In genomic region chr5:80186634-80187033, GRCh38 we compare ENCODE assay signal across 10 cellular contexts.
A peak's percentile ranks its signal among the peaks of the same experiment; 100 is the strongest.
DNase-seq lines count a peak whose midpoint lies in the region; ATAC-seq and TF ChIP-seq lines count a peak whose summit lies in the region.
"Had no signal": no experiment of that assay in that cellular context is flagged by ENCODE, and none has a peak within 500 bp of the region (broad histone marks: within the 10 kb centered on the region; RNA-seq: fewer than 3 reads in every experiment).

No MANE protein-coding gene starts in this region.

- H3K36me3 Mint-ChIP-seq in activated T-helper 1 cell treated with anti-CD3 and anti-CD28 coated beads, Interleukin-12 subunit alpha, Interleukin-12 subunit beta, Interleukin-2, Interleukin-4 antibody, amounts not matched to agents 30 ng/mL and 10 ng/mL and 1 ng/mL, durations not matched to agents 14 hours and 24 hours and 36 hours (ENCODE audit: low read depth), result peaks cover 7% of the 10 kb centered on the region

- no peak overlapping the region for H3K4me3 ChIP-seq in left lung
- H3K4me3 ChIP-seq in MM.1S (ENCODE audit: low read length), result no peak overlapping the region

- no peaks in the 10 kb centered on the region for H3K9me3 Mint-ChIP-seq in activated T-helper 1 cell treated with anti-CD3 and anti-CD28 coated beads, Interleukin-12 subunit alpha, Interleukin-12 subunit beta, Interleukin-2, Interleukin-4 antibody, amounts not matched to agents 30 ng/mL and 10 ng/mL and 1 ng/mL, durations not matched to agents 14 hours and 24 hours and 36 hours

- intact Hi-C loops in activated T-helper 1 cell treated with anti-CD3 and anti-CD28 coated beads, Interleukin-12 subunit alpha, Interleukin-12 subunit beta, Interleukin-2, Interleukin-4 antibody, amounts not matched to agents 30 ng/mL and 10 ng/mL and 1 ng/mL, durations not matched to agents 14 hours and 24 hours and 36 hours (cut with micrococcal nuclease), result loop anchor here (1.0 kb wide), 1 partner anchor 8 kb away; no protein-coding TSS in a partner anchor
- intact Hi-C loops in left lung (cut with DNase I), result no loop called here

- peaks cover 92% of the 10 kb centered on the region for H3K4me1 Mint-ChIP-seq in activated T-helper 1 cell treated with anti-CD3 and anti-CD28 coated beads, Interleukin-12 subunit alpha, Interleukin-12 subunit beta, Interleukin-2, Interleukin-4 antibody, amounts not matched to agents 30 ng/mL and 10 ng/mL and 1 ng/mL, durations not matched to agents 14 hours and 24 hours and 36 hours (ENCODE audit: low read depth)

- peak overlapping the region; percentile 99 for H3K27ac ChIP-seq in C4-2B
- peak overlapping the region; percentile 97 for H3K27ac ChIP-seq in KOPT-K1 (ENCODE audit: low read depth, low read length, poor library complexity, severe bottlenecking)
- H3K27ac ChIP-seq in left lung, result peak overlapping the region; percentile 17 to 53
- H3K27ac ChIP-seq in MM.1S (ENCODE audit: low read length), result no peak overlapping the region

- no peaks in the 10 kb centered on the region for H3K79me2 ChIP-seq in MM.1S (ENCODE audit: low read length)

- H3K9me2 ChIP-seq in MM.1S (replicated peaks; ENCODE audit: insufficient read depth, low read length), result no peaks in the 10 kb centered on the region

- peak overlapping the region; percentile 91 for H3K27ac Mint-ChIP-seq in activated T-helper 1 cell treated with anti-CD3 and anti-CD28 coated beads, Interleukin-12 subunit alpha, Interleukin-12 subunit beta, Interleukin-2, Interleukin-4 antibody, amounts not matched to agents 30 ng/mL and 10 ng/mL and 1 ng/mL, durations not matched to agents 14 hours and 24 hours and 36 hours

- TF ChIP-seq CTCF in C4-2B (conservative IDR thresholded peaks at IDR 0.05), result no peak
- TF ChIP-seq CTCF in left lung (IDR thresholded peaks at IDR 0.05), result no peak
- no peak for TF ChIP-seq CTCF in MM.1S (IDR thresholded peaks at IDR 0.05; ENCODE audit: low read length)

- no peak for DNase-seq in activated T-helper 1 cell treated with anti-CD3 and anti-CD28 coated beads, Interleukin-12 subunit alpha, Interleukin-12 subunit beta, Interleukin-2, Interleukin-4 antibody, amounts not matched to agents 30 ng/mL and 10 ng/mL and 1 ng/mL, durations not matched to agents 14 hours and 24 hours and 36 hours (ENCODE audit: low spot score)
- peak; percentile 59 to 69 for DNase-seq in left lung
- DNase-seq in MM.1S, result no peak
- DNase-seq in germinal center (ENCODE audit: low spot score), result no peak
- DNase-seq in NCI-H187 treated with DMSO at 0.1 percent for 48 hours (lab: John Stamatoyannopoulos, UW), result no peak
- DNase-seq: right cardiac atrium, SHP77 treated with DMSO at 0.1 percent for 48 hours had no signal

- H4K20me1 ChIP-seq in MM.1S (ENCODE audit: insufficient read depth, low read length), result no peaks in the 10 kb centered on the region

- peak; percentile 18 for ATAC-seq in left lung
- no peak for ATAC-seq in GM19351 (IDR thresholded peaks at IDR 0.05; ENCODE audit: unreplicated experiment)
- ATAC-seq: right cardiac atrium had no signal

- H3K4me1 ChIP-seq in left lung (peaks cover 27 to 54% of the 10 kb centered on the region in 2 donors), MM.1S (ENCODE audit: low read length) (peaks cover 12% of the 10 kb centered on the region)

- H3K27me3 Mint-ChIP-seq in activated T-helper 1 cell treated with anti-CD3 and anti-CD28 coated beads, Interleukin-12 subunit alpha, Interleukin-12 subunit beta, Interleukin-2, Interleukin-4 antibody, amounts not matched to agents 30 ng/mL and 10 ng/mL and 1 ng/mL, durations not matched to agents 14 hours and 24 hours and 36 hours (ENCODE audit: insufficient read depth), result no peaks in the 10 kb centered on the region

- H3K9me3 ChIP-seq in KOPT-K1 (ENCODE audit: insufficient read depth, low read length, poor library complexity, severe bottlenecking), result no peaks in the 10 kb centered on the region
- H3K9me3 ChIP-seq in left lung, result no peaks in the 10 kb centered on the region
- H3K9me3 ChIP-seq in MM.1S (replicated peaks; ENCODE audit: insufficient read depth, low read length), result no peaks in the 10 kb centered on the region

- peak overlapping the region; percentile 43 for H3K4me3 Mint-ChIP-seq in activated T-helper 1 cell treated with anti-CD3 and anti-CD28 coated beads, Interleukin-12 subunit alpha, Interleukin-12 subunit beta, Interleukin-2, Interleukin-4 antibody, amounts not matched to agents 30 ng/mL and 10 ng/mL and 1 ng/mL, durations not matched to agents 14 hours and 24 hours and 36 hours

- H3K9ac ChIP-seq in MM.1S (ENCODE audit: low read length), result no peak overlapping the region

- peaks cover 8% of the 10 kb centered on the region; the same call in 1 of the 2 replicates for H3K36me3 ChIP-seq in KOPT-K1 (ENCODE audit: insufficient read depth, low read length)
- no peaks in the 10 kb centered on the region for H3K36me3 ChIP-seq in left lung
- no peaks in the 10 kb centered on the region for H3K36me3 ChIP-seq in MM.1S (replicated peaks; ENCODE audit: insufficient read depth, low read length)

- peaks cover 3% of the 10 kb centered on the region for H3F3A ChIP-seq in MM.1S (ENCODE audit: insufficient read depth, low read length)

- H2AFZ ChIP-seq in MM.1S (ENCODE audit: low read length), result no peak overlapping the region

- H3K27me3 ChIP-seq in left lung (no peaks in the 10 kb centered on the region), MM.1S (replicated peaks; ENCODE audit: insufficient read depth, low read length) (no peaks in the 10 kb centered on the region)

- no peak overlapping the region for H3K4me2 ChIP-seq in MM.1S (ENCODE audit: low read depth, low read length)

Comparison
In these comparisons a context has a peak if more than half of its experiments do, and no peak if none do; other contexts are left out.
1. DNase-seq: peak in left lung (2 of 2); none in activated T-helper 1 cell treated with anti-CD3 and anti-CD28 coated beads, Interleukin-12 subunit alpha, Interleukin-12 subunit beta, Interleukin-2, Interleukin-4 antibody, amounts not matched to agents 30 ng/mL and 10 ng/mL and 1 ng/mL, durations not matched to agents 14 hours and 24 hours and 36 hours (single experiment), MM.1S (single experiment), germinal center (single experiment) and NCI-H187 treated with DMSO at 0.1 percent for 48 hours (single experiment).